In genomic region chr21:15211491-15212133, GRCh38 we compare ENCODE assay signal across 26 cellular contexts.
DNase-seq lines count a peak whose midpoint lies in the region; ATAC-seq and TF ChIP-seq lines count a peak whose summit lies in the region.
"Had no signal": no experiment of that assay in that cellular context is flagged by ENCODE, and none has a peak within 500 bp of the region (broad histone marks: within the 10 kb centered on the region; RNA-seq: fewer than 3 reads in every experiment).

No MANE protein-coding gene starts in this region.

- 64 to 79% (median 64%) methylated on average over 5 of the region's 5 CpGs for WGBS in ovary, 3 donors

- no peak overlapping the region for H3K27ac ChIP-seq in CD8-positive, alpha-beta memory T cell (ENCODE audit: low read depth, low read length)
- no peak overlapping the region for H3K27ac ChIP-seq in ovary
- H3K27ac ChIP-seq: pancreas had no signal

- H3K9me3 ChIP-seq in CD8-positive, alpha-beta memory T cell (ENCODE audit: low read length): no peaks in the 10 kb centered on the region
- no peaks in the 10 kb centered on the region for H3K9me3 ChIP-seq in T-helper 17 cell (ENCODE audit: control insufficient read depth, low read length, poor library complexity, severe bottlenecking)
- no peaks in the 10 kb centered on the region for H3K9me3 ChIP-seq in ovary
- H3K9me3 ChIP-seq: pancreas had no signal

- H3K27me3 Mint-ChIP-seq in CD8-positive, alpha-beta memory T cell: peaks cover 1 to 7% of the 10 kb centered on the region in 2 donors
- H3K27me3 Mint-ChIP-seq in T-helper 17 cell (peaks cover 16% of the 10 kb centered on the region), HFFc6 (ENCODE audit: insufficient read depth) (peaks cover 2% of the 10 kb centered on the region)
- H3K27me3 Mint-ChIP-seq: type B pancreatic cell had no signal

- CTCF ChIA-PET in CD8-positive, alpha-beta memory T cell (lab: Charles Lee): no interaction called here

- peaks cover 0 to 4% (median 0%) of the 10 kb centered on the region in 5 donors for H3K9me3 Mint-ChIP-seq in CD8-positive, alpha-beta memory T cell
- peaks cover 4% of the 10 kb centered on the region for H3K9me3 Mint-ChIP-seq in stimulated activated effector memory CD8-positive, alpha-beta T cell treated with anti-CD3 and anti-CD28 coated beads, Interleukin-12 subunit alpha, Interleukin-12 subunit beta, amount 100 ng/mL, for 72 hours
- peaks cover 3% of the 10 kb centered on the region; the same call in 1 of the 2 replicates for H3K9me3 Mint-ChIP-seq in HFFc6
- H3K9me3 Mint-ChIP-seq: activated CD4-positive, alpha-beta memory T cell treated with anti-CD3 and anti-CD28 coated beads, Interleukin-2, amount 10 ng/mL, durations not matched to agents 7 days and 5 days; central memory CD8-positive, alpha-beta T cell; dendritic cell treated with granulocyte-macrophage colony-stimulating factor and Interleukin-4, amounts not matched to agents 40 ng/mL and 50 ng/mL, for 4 days had no signal

- TF ChIP-seq POLR2A in ovary (IDR thresholded peaks at IDR 0.05): no peak

- H3K36me3 Mint-ChIP-seq in CD8-positive, alpha-beta memory T cell: no peaks in the 10 kb centered on the region
- H3K36me3 Mint-ChIP-seq in T-helper 17 cell (ENCODE audit: low read depth): no peaks in the 10 kb centered on the region
- H3K36me3 Mint-ChIP-seq in stimulated activated effector memory CD8-positive, alpha-beta T cell treated with anti-CD3 and anti-CD28 coated beads, Interleukin-12 subunit alpha, Interleukin-12 subunit beta, amount 100 ng/mL, for 72 hours: no peaks in the 10 kb centered on the region
- H3K36me3 Mint-ChIP-seq in HFFc6 (ENCODE audit: low read depth): no peaks in the 10 kb centered on the region
- H3K36me3 Mint-ChIP-seq: CD4-positive, CD25-positive, alpha-beta regulatory T cell; type B pancreatic cell had no signal

- peak in 1 of 5 donors; percentile 2 for DNase-seq in CD8-positive, alpha-beta memory T cell
- DNase-seq in T-helper 17 cell (no peak), left lobe of liver (ENCODE audit: low spot score) (peak; percentile 78), HFFc6 (no peak), ovary (no peak)
- DNase-seq in stimulated activated effector memory CD8-positive, alpha-beta T cell treated with anti-CD3 and anti-CD28 coated beads, Interleukin-12 subunit alpha, Interleukin-12 subunit beta, amount 100 ng/mL, for 72 hours (ENCODE audit: low spot score in 2 of 2): no peak
- DNase-seq: activated CD4-positive, alpha-beta memory T cell treated with anti-CD3 and anti-CD28 coated beads, Interleukin-2, amount 10 ng/mL, durations not matched to agents 7 days and 5 days; activated CD4-positive, alpha-beta T cell treated with anti-CD3 and anti-CD28 coated beads for 1 hour; activated gamma-delta T cell; CD4-positive, CD25-positive, alpha-beta regulatory T cell; DMS 273 treated with DMSO at 0.1 percent for 48 hours; EL; IMR-90; NCI-H1092; NCI-H1930; NCI-H2227 treated with DMSO at 0.1 percent for 48 hours; NCI-H69; pancreas; T-helper 1 cell had no signal

- peak overlapping the region in 6 of 8 donors; percentile 88 to 98 (median 91) for H3K27ac Mint-ChIP-seq in CD8-positive, alpha-beta memory T cell
- H3K27ac Mint-ChIP-seq in T-helper 17 cell: peak overlapping the region; percentile 68
- peak overlapping the region; percentile 58 for H3K27ac Mint-ChIP-seq in stimulated activated effector memory CD8-positive, alpha-beta T cell treated with anti-CD3 and anti-CD28 coated beads, Interleukin-12 subunit alpha, Interleukin-12 subunit beta, amount 100 ng/mL, for 72 hours
- no peak overlapping the region for H3K27ac Mint-ChIP-seq in HFFc6
- H3K27ac Mint-ChIP-seq: activated CD4-positive, alpha-beta memory T cell treated with anti-CD3 and anti-CD28 coated beads, Interleukin-2, amount 10 ng/mL, durations not matched to agents 7 days and 5 days; CD4-positive, CD25-positive, alpha-beta regulatory T cell; dendritic cell treated with granulocyte-macrophage colony-stimulating factor and Interleukin-4, amounts not matched to agents 40 ng/mL and 50 ng/mL, for 4 days; nephron; type B pancreatic cell had no signal

- intact Hi-C loops in ovary (cut with DNase I): no loop called here

- peak overlapping the region in 6 of 7 donors; percentile 29 to 86 (median 68) for H3K4me3 Mint-ChIP-seq in CD8-positive, alpha-beta memory T cell
- H3K4me3 Mint-ChIP-seq in T-helper 17 cell (peak overlapping the region; percentile 41), HFFc6 (no peak overlapping the region)
- peak overlapping the region; percentile 46 for H3K4me3 Mint-ChIP-seq in stimulated activated effector memory CD8-positive, alpha-beta T cell treated with anti-CD3 and anti-CD28 coated beads, Interleukin-12 subunit alpha, Interleukin-12 subunit beta, amount 100 ng/mL, for 72 hours
- H3K4me3 Mint-ChIP-seq: activated CD4-positive, alpha-beta memory T cell treated with anti-CD3 and anti-CD28 coated beads, Interleukin-2, amount 10 ng/mL, durations not matched to agents 7 days and 5 days; CD4-positive, CD25-positive, alpha-beta regulatory T cell; central memory CD8-positive, alpha-beta T cell; dendritic cell treated with granulocyte-macrophage colony-stimulating factor and Interleukin-4, amounts not matched to agents 40 ng/mL and 50 ng/mL, for 4 days; nephron; type B pancreatic cell had no signal

- POLR2A ChIA-PET in CD8-positive, alpha-beta memory T cell (lab: Charles Lee): no interaction called here

- peaks cover 7% of the 10 kb centered on the region for H3K4me1 ChIP-seq in CD8-positive, alpha-beta memory T cell (ENCODE audit: insufficient read depth, low read length)
- H3K4me1 ChIP-seq in ovary (ENCODE audit: insufficient read depth): no peaks in the 10 kb centered on the region
- H3K4me1 ChIP-seq: pancreas had no signal

- H3K36me3 ChIP-seq in CD8-positive, alpha-beta memory T cell (ENCODE audit: insufficient read depth, low read length): no peaks in the 10 kb centered on the region
- H3K36me3 ChIP-seq in ovary: no peaks in the 10 kb centered on the region
- H3K36me3 ChIP-seq: pancreas had no signal

- ATAC-seq in T-helper 17 cell (peak; percentile 58), left lobe of liver (peak; percentile 74), HG03521 (IDR thresholded peaks at IDR 0.05; ENCODE audit: unreplicated experiment) (no peak)
- no peak for ATAC-seq in stimulated activated effector memory CD8-positive, alpha-beta T cell treated with anti-CD3 and anti-CD28 coated beads, Interleukin-12 subunit alpha, Interleukin-12 subunit beta, amount 100 ng/mL, for 72 hours
- ATAC-seq: GM12878 had no signal

- peaks cover 0 to 22% (median 9%) of the 10 kb centered on the region in 3 donors for H3K4me1 Mint-ChIP-seq in CD8-positive, alpha-beta memory T cell
- peaks cover 6% of the 10 kb centered on the region for H3K4me1 Mint-ChIP-seq in T-helper 17 cell
- peaks cover 42% of the 10 kb centered on the region for H3K4me1 Mint-ChIP-seq in stimulated activated effector memory CD8-positive, alpha-beta T cell treated with anti-CD3 and anti-CD28 coated beads, Interleukin-12 subunit alpha, Interleukin-12 subunit beta, amount 100 ng/mL, for 72 hours
- no peaks in the 10 kb centered on the region; the same call in 1 of the 2 replicates for H3K4me1 Mint-ChIP-seq in HFFc6 (ENCODE audit: low read depth)
- H3K4me1 Mint-ChIP-seq: activated CD4-positive, alpha-beta memory T cell treated with anti-CD3 and anti-CD28 coated beads, Interleukin-2, amount 10 ng/mL, durations not matched to agents 7 days and 5 days; CD4-positive, CD25-positive, alpha-beta regulatory T cell; central memory CD8-positive, alpha-beta T cell had no signal

- TF ChIP-seq CTCF in HFFc6 (IDR thresholded peaks at IDR 0.05): no peak
- TF ChIP-seq CTCF in ovary (IDR thresholded peaks at IDR 0.05): no peak

- no peak for TF ChIP-seq EP300 in ovary (IDR thresholded peaks at IDR 0.05)

- no peaks in the 10 kb centered on the region for H3K27me3 ChIP-seq in CD8-positive, alpha-beta memory T cell (ENCODE audit: insufficient read depth, low read length, poor library complexity, severe bottlenecking)
- no peaks in the 10 kb centered on the region for H3K27me3 ChIP-seq in ovary
- H3K27me3 ChIP-seq: pancreas had no signal

- H3K4me3 ChIP-seq in CD8-positive, alpha-beta memory T cell (ENCODE audit: low read length): no peak overlapping the region
- H3K4me3 ChIP-seq in ovary: no peak overlapping the region
- H3K4me3 ChIP-seq: GM12878, pancreas, smooth muscle cell had no signal

Comparison
In these comparisons a context has a peak if more than half of its experiments do, and no peak if none do; other contexts are left out.
1. ATAC-seq: peak in T-helper 17 cell (single experiment) and left lobe of liver (single experiment); none in stimulated activated effector memory CD8-positive, alpha-beta T cell treated with anti-CD3 and anti-CD28 coated beads, Interleukin-12 subunit alpha, Interleukin-12 subunit beta, amount 100 ng/mL, for 72 hours (single experiment) and HG03521 (single experiment).